ENCODE assay signal across 8 cellular contexts in genomic region chr1:231421616-231421970, GRCh38. TPM values are rescaled to one million over a fixed set of nuclear protein-coding genes. Genes with fewer than 3 reads are reported as not detected.
DNase-seq lines count a peak whose midpoint lies in the region; ATAC-seq and TF ChIP-seq lines count a peak whose summit lies in the region.

No MANE protein-coding gene starts in this region.

- peak overlapping the region; percentile 82 for H3K4me3 Mint-ChIP-seq in activated B cell treated with CpG ODN at 0.5 μM for 24 hours
- H3K4me3 Mint-ChIP-seq in endothelial cell (ENCODE audit: unreplicated experiment): peak overlapping the region; percentile 72

- no peaks in the 10 kb centered on the region for H3K27me3 Mint-ChIP-seq in activated B cell treated with CpG ODN at 0.5 μM for 24 hours
- peaks cover 15% of the 10 kb centered on the region for H3K27me3 Mint-ChIP-seq in endothelial cell (ENCODE audit: unreplicated experiment)

- TF ChIP-seq POLR2A in tibial nerve (IDR thresholded peaks at IDR 0.05): no peak

- H3K36me3 ChIP-seq in mucosa of stomach (ENCODE audit: control insufficient read depth, insufficient read depth, low read length) (no peaks in the 10 kb centered on the region), tibial nerve (no peaks in the 10 kb centered on the region)

- no peaks in the 10 kb centered on the region for H3K9me3 ChIP-seq in mucosa of stomach (ENCODE audit: control insufficient read depth, low read length)
- H3K9me3 ChIP-seq in tibial nerve: no peaks in the 10 kb centered on the region

- no peak overlapping the region for H3K4me3 ChIP-seq in mucosa of stomach (ENCODE audit: low read length)
- peak overlapping the region; percentile 59 to 91 (median 77) for H3K4me3 ChIP-seq in tibial nerve

- H3K27ac Mint-ChIP-seq in activated B cell treated with CpG ODN at 0.5 μM for 24 hours (peak overlapping the region; percentile 74), endothelial cell (ENCODE audit: unreplicated experiment) (no peak overlapping the region)

- DNase-seq in ELF-1 (ENCODE audit: low read depth, low spot score): peak; percentile 63
- DNase-seq in HK-2 (ENCODE audit: unreplicated experiment): peak; percentile 66
- DNase-seq in activated B cell treated with CpG ODN at 0.5 μM for 24 hours: no peak
- peak; percentile 51 for DNase-seq in endothelial cell (ENCODE audit: low spot score)
- DNase-seq in tibial nerve (ENCODE audit: low spot score in 2 of 2): no peak
- DNase-seq in NCI-H1694 treated with DMSO at 0.1 percent for 48 hours (lab: John Stamatoyannopoulos, UW): no peak

- ATAC-seq in GM19468 (IDR thresholded peaks at IDR 0.05; ENCODE audit: extremely low read depth, unreplicated experiment): peak; percentile 7
- peak; percentile 29 for ATAC-seq in activated B cell treated with CpG ODN at 0.5 μM for 24 hours (ENCODE audit: low read depth)

- POLR2A ChIA-PET in activated B cell treated with CpG ODN at 0.5 μM for 24 hours (lab: Charles Lee): interaction anchor here (1.0 to 2.5 kb wide), 4 partner anchors 9 to 106 kb away, joined by 3 to 23 read pairs (median 10); partner anchors contain the start of genes EXOC8, SPRTN and TSNAX

- TF ChIP-seq CTCF in activated B cell treated with CpG ODN at 0.5 μM for 24 hours (IDR thresholded peaks at IDR 0.05) (no peak), endothelial cell (IDR thresholded peaks at IDR 0.05; ENCODE audit: unreplicated experiment) (no peak), tibial nerve (IDR thresholded peaks at IDR 0.05) (no peak)

- H3K36me3 Mint-ChIP-seq in activated B cell treated with CpG ODN at 0.5 μM for 24 hours (ENCODE audit: low read depth) (peaks cover 14% of the 10 kb centered on the region), endothelial cell (ENCODE audit: low read depth, unreplicated experiment) (peaks cover 10% of the 10 kb centered on the region)

- intact Hi-C loops in activated B cell treated with CpG ODN at 0.5 μM for 24 hours (cut with micrococcal nuclease): loop anchor here (1.0 to 5.0 kb wide), 5 partner anchors 64 to 443 kb away; partner anchors contain the start of genes ARV1, DISC1, GNPAT and SPRTN

- WGBS in tibial nerve, 2 donors: 0% methylated on average over 3 to 25 of the region's 45 CpGs

- H3K27me3 ChIP-seq in mucosa of stomach (ENCODE audit: control insufficient read depth, insufficient read depth, low read length): no peaks in the 10 kb centered on the region
- H3K27me3 ChIP-seq in tibial nerve: no peaks in the 10 kb centered on the region

- H3K9me3 Mint-ChIP-seq in activated B cell treated with CpG ODN at 0.5 μM for 24 hours: no peaks in the 10 kb centered on the region
- no peaks in the 10 kb centered on the region for H3K9me3 Mint-ChIP-seq in endothelial cell (ENCODE audit: unreplicated experiment)

- peaks cover 16% of the 10 kb centered on the region for H3K4me1 ChIP-seq in mucosa of stomach (ENCODE audit: control insufficient read depth, insufficient read depth, low read length)
- H3K4me1 ChIP-seq in tibial nerve: peaks cover 0 to 63% (median 25%) of the 10 kb centered on the region in 4 donors

- H3K27ac ChIP-seq in tibial nerve: peak overlapping the region; percentile 89 to 98 (median 98)

- TF ChIP-seq EP300 in tibial nerve (IDR thresholded peaks at IDR 0.05): no peak

- H3K4me1 Mint-ChIP-seq in activated B cell treated with CpG ODN at 0.5 μM for 24 hours: peaks cover 49% of the 10 kb centered on the region
- peaks cover 41% of the 10 kb centered on the region for H3K4me1 Mint-ChIP-seq in endothelial cell (ENCODE audit: unreplicated experiment)

- H3K9ac ChIP-seq in mucosa of stomach (ENCODE audit: low read length): peak overlapping the region; percentile 55

- CTCF ChIA-PET in activated B cell treated with CpG ODN at 0.5 μM for 24 hours (lab: Charles Lee): no interaction called here

RNA-seq across cellular contexts. Expression of gene EGLN1, which starts 0.5 kb away (rescaled TPM):
- total RNA-seq in activated B cell treated with CpG ODN at 0.5 μM for 24 hours: 10.7 and 15.6 TPM in 2 replicates
- 30.8 TPM for total RNA-seq in endothelial cell (ENCODE audit: unreplicated experiment)
- 10 to 100 TPM; 53.2 to 76.7 (median 60.1) TPM for total RNA-seq in tibial nerve

Comparison
In these comparisons a context has a peak if more than half of its experiments do, and no peak if none do; other contexts are left out.
1. DNase-seq: peak in ELF-1 (single experiment), HK-2 (single experiment) and endothelial cell (single experiment); none in activated B cell treated with CpG ODN at 0.5 μM for 24 hours (single experiment), tibial nerve (0 of 2) and NCI-H1694 treated with DMSO at 0.1 percent for 48 hours (single experiment).